19 cellular contexts compared by ENCODE assay signal in the genomic region with DNA sequence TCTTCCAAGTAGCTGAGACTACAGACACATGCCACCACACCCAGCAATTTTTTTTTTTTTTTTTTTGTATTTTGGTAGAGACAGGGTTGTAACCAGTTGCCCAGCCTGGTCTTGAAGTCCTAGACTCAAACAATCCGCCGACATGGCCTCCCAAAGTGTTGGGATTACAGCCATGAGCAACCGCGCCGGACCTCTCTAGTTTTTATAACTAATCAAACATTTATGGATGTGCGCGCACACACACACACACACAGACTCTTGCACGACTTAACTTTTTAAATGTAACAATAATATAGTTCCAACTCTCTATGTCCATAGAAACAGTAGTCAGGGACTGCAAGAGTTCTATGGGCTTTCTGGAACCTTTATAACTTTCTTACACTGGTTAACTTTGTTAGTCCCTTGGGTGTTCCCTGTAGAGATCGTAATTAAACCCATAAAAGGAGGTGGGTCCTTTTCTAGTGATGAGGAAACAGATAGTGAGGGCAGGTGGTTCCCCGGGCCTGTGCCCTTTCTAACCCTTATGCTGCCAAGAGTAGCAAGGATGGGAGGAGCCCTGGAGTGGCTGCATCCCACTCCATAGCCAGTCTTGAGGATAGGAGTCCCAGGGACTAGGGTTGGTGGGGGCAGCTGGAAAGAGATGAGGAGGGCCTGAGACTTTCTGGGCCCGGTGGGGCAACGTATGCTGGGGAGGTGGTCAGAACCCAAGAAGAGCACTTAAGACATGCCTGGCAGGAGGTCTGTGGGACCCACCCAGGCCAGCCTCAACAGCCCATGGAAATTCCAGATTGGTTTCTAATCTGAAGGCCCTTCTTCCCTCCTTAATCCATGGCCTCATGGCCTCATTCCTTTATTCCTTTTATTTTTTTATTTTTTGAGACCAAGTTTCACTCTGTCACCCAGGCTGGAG. TPM values are rescaled to one million over a fixed set of nuclear protein-coding genes. Genes with fewer than 3 reads are reported as not detected.
DNase-seq lines count a peak whose midpoint lies in the region; ATAC-seq and TF ChIP-seq lines count a peak whose summit lies in the region.
"Had no signal": no experiment of that assay in that cellular context is flagged by ENCODE, and none has a peak within 500 bp of the region (broad histone marks: within the 10 kb centered on the region; RNA-seq: fewer than 3 reads in every experiment).

No MANE protein-coding gene starts in this region.

- no peak overlapping the region for H3K27ac ChIP-seq in HEK293 (ENCODE audit: extremely low read depth, low read depth, low read length)
- H3K27ac ChIP-seq in RWPE1 = peak overlapping the region; percentile 86
- H3K27ac ChIP-seq in transverse colon = peak overlapping the region; percentile 79 to 83 (median 82)
- H3K27ac ChIP-seq: A549; BLaER1 treated with 17β-estradiol and CSF1 and Interleukin-3, amounts not matched to agents 10 nM and 100 nM; PC-9; SJSA1 had no signal

- 15 to 40% methylated on average over 4 to 12 of the region's 12 CpGs for WGBS in transverse colon (ENCODE audit: low coverage in 1 of 2), 2 donors

- no peak for TF ChIP-seq EP300 in transverse colon (IDR thresholded peaks at IDR 0.05; ENCODE audit: low read depth)

- TF ChIP-seq POLR2A in transverse colon (IDR thresholded peaks at IDR 0.05) = no peak

- ATAC-seq in left colon (peak; percentile 70), GM18519 (IDR thresholded peaks at IDR 0.05; ENCODE audit: low FRiP score, unreplicated experiment) (no peak)
- ATAC-seq: CD8-positive, alpha-beta T cell; HCT116 had no signal

- peaks cover 8% of the 10 kb centered on the region; the same call in 1 of the 2 replicates for H3K4me1 ChIP-seq in HEK293 (ENCODE audit: control insufficient read depth, insufficient read depth, low read length)
- peaks cover 39 to 89% (median 65%) of the 10 kb centered on the region in 4 donors for H3K4me1 ChIP-seq in transverse colon
- H3K4me1 ChIP-seq: SJSA1 had no signal

- H3K36me3 ChIP-seq in HEK293 (ENCODE audit: control insufficient read depth in 2 of 2, insufficient read depth in 1 of 2, low read length in 2 of 2) = peaks cover 0 to 13% of the 10 kb centered on the region in 2 experiments; a peak in 2 of 3 replicates
- no peaks in the 10 kb centered on the region for H3K36me3 ChIP-seq in transverse colon

- no peak overlapping the region for H3K4me3 ChIP-seq in HEK293 (ENCODE audit: low read depth, low read length)
- H3K4me3 ChIP-seq in transverse colon = no peak overlapping the region
- H3K4me3 ChIP-seq: A549; BLaER1 treated with 17β-estradiol and CSF1 and Interleukin-3, amounts not matched to agents 10 nM and 100 nM; PC-9; SJSA1 had no signal

- CTCF ChIA-PET in HEK293 (lab: Yijun Ruan, JAX) = interaction anchor here (0.7 to 15.2 kb wide), 3 partner anchors 10 to 35 kb away, joined by 3 to 487 read pairs (median 10); partner anchors contain the start of gene MARVELD1
- CTCF ChIA-PET in RWPE1 (lab: Yijun Ruan, JAX) = interaction anchor here (0.6 to 1.3 kb wide), 4 partner anchors 8 to 21 kb away, joined by 3 to 4 read pairs (median 3); partner anchors contain the start of gene MARVELD1

- DNase-seq in RWPE1 (ENCODE audit: low spot score) = no peak
- peak; percentile 75 to 91 for DNase-seq in left colon
- DNase-seq in transverse colon = peak; percentile 82
- DNase-seq in inferior parietal cortex (ENCODE audit: extremely low spot score) = no peak
- no peak for DNase-seq in NCI-H146 treated with DMSO at 0.1 percent for 48 hours (lab: John Stamatoyannopoulos, UW; ENCODE audit: unreplicated experiment)
- DNase-seq: CD8-positive, alpha-beta T cell; GOT3; MV-4-11; NCI-H1417; NCI-H187 treated with DMSO at 0.1 percent for 48 hours; NCI-H345; NCI-H524 treated with DMSO at 0.1 percent for 48 hours; PC-9 had no signal

- in situ Hi-C loops in transverse colon (cut with MboI; ENCODE audit: low pct_ligation_motif_present in 1 of 4, low pct_unique_long_range_greater_than_20kb in 1 of 4, low sequenced_read_pairs in 3 of 4) = no loop called here

- TF ChIP-seq CTCF in HEK293 (tag by site-specific recombination; IDR thresholded peaks at IDR 0.05) (no peak), RWPE1 (conservative IDR thresholded peaks at IDR 0.05; ENCODE audit: low read depth) (no peak), transverse colon (IDR thresholded peaks at IDR 0.05) (no peak)

- intact Hi-C loops in left colon (cut with DNase I, micrococcal nuclease) (no loop called here), transverse colon (cut with DNase I; ENCODE audit: low total_unique reads) (no loop called here)

- no peaks in the 10 kb centered on the region for H3K9me3 ChIP-seq in HEK293 (ENCODE audit: control insufficient read depth, insufficient read depth, low read depth, low read length)
- no peaks in the 10 kb centered on the region for H3K9me3 ChIP-seq in transverse colon
- H3K9me3 ChIP-seq: SJSA1 had no signal

- POLR2A ChIA-PET in HEK293 (lab: Yijun Ruan, JAX) = no interaction called here
- POLR2A ChIA-PET in RWPE1 (lab: Yijun Ruan, JAX; ENCODE audit: low non-redundant PET) = no interaction called here

- H3K27me3 ChIP-seq in transverse colon = no peaks in the 10 kb centered on the region
- H3K27me3 ChIP-seq: BLaER1 treated with 17β-estradiol and CSF1 and Interleukin-3, amounts not matched to agents 10 nM and 100 nM; SJSA1 had no signal

TF ChIP-seq in HEK293, 187 proteins besides CTCF, POLR2A, EP300 and RAD21:
- TF ChIP-seq SP7 (tag by site-specific recombination; IDR thresholded peaks at IDR 0.05) (peak; percentile 43; the same call in 1 of the 2 replicates), ZNF140 (tag by site-specific recombination; IDR thresholded peaks at IDR 0.05) (no peak), ZNF324 (tag by site-specific recombination; IDR thresholded peaks at IDR 0.05) (no peak), ZNF585B (tag by site-specific recombination; IDR thresholded peaks at IDR 0.05) (no peak), ZNF558 (tag by site-specific recombination; IDR thresholded peaks at IDR 0.05) (no peak), ZNF114 (tag by site-specific recombination; IDR thresholded peaks at IDR 0.05) (no peak), ZNF354C (tag by site-specific recombination; IDR thresholded peaks at IDR 0.05; ENCODE audit: borderline replicate concordance, low read depth) (no peak), ZNF341 (tag by site-specific recombination; IDR thresholded peaks at IDR 0.05; ENCODE audit: low read depth) (peak; percentile 72), ZNF121 (tag by site-specific recombination; IDR thresholded peaks at IDR 0.05) (no peak), ZNF785 (tag by site-specific recombination; IDR thresholded peaks at IDR 0.05) (no peak), MYNN (tag by site-specific recombination; IDR thresholded peaks at IDR 0.05; ENCODE audit: borderline replicate concordance) (no peak), ZNF571 (tag by site-specific recombination; IDR thresholded peaks at IDR 0.05) (no peak), ZFP69B (tag by site-specific recombination; IDR thresholded peaks at IDR 0.05) (peak; percentile 44; the same call in 1 of the 2 replicates), ZNF391 (tag by site-specific recombination; IDR thresholded peaks at IDR 0.05; ENCODE audit: borderline replicate concordance, low read depth) (no peak)
- TF ChIP-seq, protein P1, sequence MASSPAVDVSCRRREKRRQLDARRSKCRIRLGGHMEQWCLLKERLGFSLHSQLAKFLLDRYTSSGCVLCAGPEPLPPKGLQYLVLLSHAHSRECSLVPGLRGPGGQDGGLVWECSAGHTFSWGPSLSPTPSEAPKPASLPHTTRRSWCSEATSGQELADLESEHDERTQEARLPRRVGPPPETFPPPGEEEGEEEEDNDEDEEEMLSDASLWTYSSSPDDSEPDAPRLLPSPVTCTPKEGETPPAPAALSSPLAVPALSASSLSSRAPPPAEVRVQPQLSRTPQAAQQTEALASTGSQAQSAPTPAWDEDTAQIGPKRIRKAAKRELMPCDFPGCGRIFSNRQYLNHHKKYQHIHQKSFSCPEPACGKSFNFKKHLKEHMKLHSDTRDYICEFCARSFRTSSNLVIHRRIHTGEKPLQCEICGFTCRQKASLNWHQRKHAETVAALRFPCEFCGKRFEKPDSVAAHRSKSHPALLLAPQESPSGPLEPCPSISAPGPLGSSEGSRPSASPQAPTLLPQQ (tag by site-specific recombination; IDR thresholded peaks at IDR 0.05) = peak; percentile 53; the same call in 1 of the 2 replicates
- TF ChIP-seq, protein P2, sequence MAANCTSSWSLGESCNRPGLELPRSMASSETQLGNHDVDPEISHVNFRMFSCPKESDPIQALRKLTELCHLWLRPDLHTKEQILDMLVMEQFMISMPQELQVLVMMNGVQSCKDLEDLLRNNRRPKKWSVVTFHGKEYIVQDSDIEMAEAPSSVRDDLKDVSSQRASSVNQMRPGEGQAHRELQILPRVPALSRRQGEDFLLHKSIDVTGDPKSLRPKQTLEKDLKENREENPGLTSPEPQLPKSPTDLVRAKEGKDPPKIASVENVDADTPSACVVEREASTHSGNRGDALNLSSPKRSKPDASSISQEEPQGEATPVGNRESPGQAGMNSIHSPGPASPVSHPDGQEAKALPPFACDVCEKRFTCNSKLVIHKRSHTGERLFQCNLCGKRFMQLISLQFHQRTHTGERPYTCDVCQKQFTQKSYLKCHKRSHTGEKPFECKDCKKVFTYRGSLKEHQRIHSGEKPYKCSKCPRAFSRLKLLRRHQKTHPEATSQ (tag by site-specific recombination; IDR thresholded peaks at IDR 0.05) = no peak

RNA-seq across cellular contexts. Expression of gene MARVELD1, which starts 8.6 kb away (rescaled TPM):
- 10 to 100 TPM; 24.9 to 37.0 TPM for total RNA-seq in left colon
- total RNA-seq in transverse colon = 10 to 100 TPM in 2 of 4 donors, 1 to 10 TPM in 2; 5.6 to 24.6 (median 13.6) TPM

RNA-seq across cellular contexts. Expression of gene ZFYVE27, which starts 14.8 kb away (rescaled TPM):
- total RNA-seq in left colon (10 to 100 TPM; 52.1 to 57.6 TPM), transverse colon (100 to 1,000 TPM in 1 of 4 donors, 10 to 100 TPM in 3; 46.4 to 102 (median 63.9) TPM)

RNA-seq across cellular contexts. Expression of gene AVPI1, which starts 35.1 kb away (rescaled TPM):
- total RNA-seq in left colon (10 to 100 TPM; 38.7 to 43.8 TPM), transverse colon (10 to 100 TPM; 24.3 to 79.3 (median 47.9) TPM)

RNA-seq across cellular contexts. Expression of gene SFRP5, which starts 49.7 kb away (rescaled TPM):
- total RNA-seq in left colon (1 to 10 TPM in 1 of 2 donors, under 1 TPM in 1; 0.82 to 1.2 TPM), transverse colon (10 to 100 TPM in 1 of 4 donors, 1 to 10 TPM in 3; 3.8 to 10.1 (median 5.8) TPM)
- total RNA-seq: PC-9, SJSA1 had no signal

Comparison
In these comparisons a context has a peak if more than half of its experiments do, and no peak if none do; other contexts are left out.
1. DNase-seq: peak in left colon (2 of 2) and transverse colon (single experiment); none in RWPE1 (single experiment), inferior parietal cortex (single experiment) and NCI-H146 treated with DMSO at 0.1 percent for 48 hours (single experiment).